In the genomic region with DNA sequence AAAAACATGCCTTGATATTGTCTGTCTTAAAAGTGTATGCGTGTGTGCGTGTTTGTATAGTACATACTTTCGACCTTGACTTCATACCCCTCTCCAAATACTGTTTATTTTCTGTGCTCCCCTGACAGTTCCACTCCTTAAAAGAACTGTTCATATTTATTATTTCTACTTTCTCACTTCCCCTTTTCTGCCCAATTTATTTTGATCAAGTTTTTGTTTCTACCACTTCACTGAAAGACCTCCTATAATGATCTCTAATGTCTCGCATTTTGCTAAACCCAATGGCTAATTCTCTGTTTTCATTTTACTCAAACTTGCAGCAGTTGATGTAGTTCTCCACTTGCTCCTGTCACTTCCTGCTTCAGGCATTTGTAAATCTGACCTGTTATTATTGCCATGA, we compare ENCODE assay signal across 13 cellular contexts.
A peak's percentile ranks its signal among the peaks of the same experiment; 100 is the strongest.
DNase-seq lines count a peak whose midpoint lies in the region; ATAC-seq, FAIRE-seq and TF ChIP-seq lines count a peak whose summit lies in the region.
"Had no signal": no experiment of that assay in that cellular context is flagged by ENCODE, and none has a peak within 500 bp of the region (broad histone marks: within the 10 kb centered on the region; RNA-seq: fewer than 3 reads in every experiment).

No MANE protein-coding gene starts in this region.

- no peaks in the 10 kb centered on the region for H3K36me3 ChIP-seq in stomach
- H3K36me3 ChIP-seq: HAP-1, pancreas had no signal

- DNase-seq in GM12865 (ENCODE audit: low read depth) (peak; percentile 13), RCC 7860 (ENCODE audit: low spot score) (no peak), stomach (no peak)
- no peak for DNase-seq in activated CD4-positive, alpha-beta memory T cell treated with anti-CD3 and anti-CD28 coated beads for 36 hours
- DNase-seq: pancreas; SIG-M5; stimulated activated CD8-positive, alpha-beta memory T cell treated with anti-CD3 and anti-CD28 coated beads, Interleukin-4, amount 100 ng/mL, for 48 hours had no signal

- H3K9me3 ChIP-seq in stomach: no peaks in the 10 kb centered on the region
- H3K9me3 ChIP-seq: HAP-1, pancreas had no signal

- TF ChIP-seq POLR2A in stomach (IDR thresholded peaks at IDR 0.05): no peak

- no peaks in the 10 kb centered on the region for H3K4me1 ChIP-seq in stomach
- H3K4me1 ChIP-seq: HAP-1, pancreas had no signal

- POLR2A ChIA-PET in activated CD4-positive, alpha-beta memory T cell treated with anti-CD3 and anti-CD28 coated beads for 36 hours (lab: Charles Lee): no interaction called here

- no peaks in the 10 kb centered on the region for H3K9me3 Mint-ChIP-seq in activated CD4-positive, alpha-beta memory T cell treated with anti-CD3 and anti-CD28 coated beads for 36 hours

- no peak for FAIRE-seq in RCC 7860 (lab: Jason Lieb, UNC)
- FAIRE-seq: pancreas had no signal

- H3K4me3 ChIP-seq in GM12865 (ENCODE audit: low read depth, low read length) (no peak overlapping the region), stomach (no peak overlapping the region)
- H3K4me3 ChIP-seq: HAP-1, pancreas had no signal

- H3K27ac Mint-ChIP-seq in activated CD4-positive, alpha-beta memory T cell treated with anti-CD3 and anti-CD28 coated beads for 36 hours: no peak overlapping the region
- H3K27ac Mint-ChIP-seq: activated naive CD8-positive, alpha-beta T cell had no signal

- peak; percentile 76 for ATAC-seq in GM19397 (IDR thresholded peaks at IDR 0.05; ENCODE audit: unreplicated experiment)
- peak; percentile 70 for ATAC-seq in HG02884 (IDR thresholded peaks at IDR 0.05; ENCODE audit: unreplicated experiment)
- peak; percentile 81 for ATAC-seq in HG03469 (IDR thresholded peaks at IDR 0.05; ENCODE audit: unreplicated experiment)
- no peak for ATAC-seq in HG02610 (IDR thresholded peaks at IDR 0.05; ENCODE audit: unreplicated experiment)
- ATAC-seq: pancreas had no signal

- H3K4me3 Mint-ChIP-seq in activated CD4-positive, alpha-beta memory T cell treated with anti-CD3 and anti-CD28 coated beads for 36 hours: no peak overlapping the region
- H3K4me3 Mint-ChIP-seq: activated naive CD8-positive, alpha-beta T cell had no signal

- intact Hi-C loops in activated CD4-positive, alpha-beta memory T cell treated with anti-CD3 and anti-CD28 coated beads for 36 hours (cut with micrococcal nuclease): no loop called here
- intact Hi-C loops in stomach (cut with DNase I; ENCODE audit: low total_unique reads): no loop called here

- H3K27ac ChIP-seq in stomach: no peak overlapping the region
- H3K27ac ChIP-seq: pancreas had no signal

- 67 to 81% (median 79%) methylated on average over 4 of the region's 4 CpGs for WGBS in stomach, 5 donors

- TF ChIP-seq CTCF in GM12865 (IDR thresholded peaks at IDR 0.05; ENCODE audit: insufficient read depth, low read depth, low read length, missing control alignments) (no peak), stomach (IDR thresholded peaks at IDR 0.05) (no peak)

- H3K4me1 Mint-ChIP-seq in activated CD4-positive, alpha-beta memory T cell treated with anti-CD3 and anti-CD28 coated beads for 36 hours (ENCODE audit: low read depth): no peaks in the 10 kb centered on the region

- no peak for TF ChIP-seq EP300 in stomach (IDR thresholded peaks at IDR 0.05)

- H3K27me3 ChIP-seq in stomach: no peaks in the 10 kb centered on the region
- H3K27me3 ChIP-seq: pancreas had no signal

- H3K27me3 Mint-ChIP-seq in activated CD4-positive, alpha-beta memory T cell treated with anti-CD3 and anti-CD28 coated beads for 36 hours: no peaks in the 10 kb centered on the region
- H3K27me3 Mint-ChIP-seq: activated naive CD8-positive, alpha-beta T cell had no signal

- H3K36me3 Mint-ChIP-seq in activated CD4-positive, alpha-beta memory T cell treated with anti-CD3 and anti-CD28 coated beads for 36 hours: no peaks in the 10 kb centered on the region
- H3K36me3 Mint-ChIP-seq: activated naive CD8-positive, alpha-beta T cell had no signal

- CTCF ChIA-PET in activated CD4-positive, alpha-beta memory T cell treated with anti-CD3 and anti-CD28 coated beads for 36 hours (lab: Charles Lee): no interaction called here
